Comparison of ENCODE assay signal across 1 cellular context in the genomic region with DNA sequence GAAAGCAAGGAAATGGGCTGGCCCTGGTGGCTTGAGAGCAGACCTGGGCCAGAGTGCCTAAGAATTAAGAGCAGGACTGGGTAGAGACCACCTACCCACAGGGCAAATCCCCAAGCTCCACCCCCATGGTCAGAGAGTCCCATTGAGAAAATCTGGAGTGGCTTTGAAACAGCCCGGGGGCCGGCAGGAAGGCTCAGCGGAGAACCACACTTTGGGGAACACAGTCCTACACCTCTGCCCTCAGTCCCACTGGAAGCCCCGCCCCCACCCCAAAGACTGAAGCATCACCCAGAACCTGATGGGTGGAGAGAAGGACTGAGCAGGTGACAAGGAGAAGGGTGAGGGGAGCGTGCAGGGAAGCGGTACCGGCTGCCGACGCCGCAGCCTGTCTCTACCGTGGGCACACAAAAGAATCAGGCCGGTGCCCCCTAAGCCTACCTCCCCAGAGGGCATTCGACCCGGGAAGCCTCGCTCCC.
A peak's percentile ranks its signal among the peaks of the same experiment; 100 is the strongest.
TF ChIP-seq lines count a peak whose summit lies in the region.

No MANE protein-coding gene starts in this region.

TF ChIP-seq in HepG2, 621 proteins besides CTCF, POLR2A, EP300 and RAD21:
- TF ChIP-seq AKAP8 (CRISPR knock-in tag; IDR thresholded peaks at IDR 0.05): no peak
- TF ChIP-seq ZNF446 (CRISPR knock-in tag; IDR thresholded peaks at IDR 0.05): no peak
- no peak for TF ChIP-seq ZFP62 (CRISPR knock-in tag; IDR thresholded peaks at IDR 0.05)
- TF ChIP-seq EZH2 (conservative IDR thresholded peaks at IDR 0.05; ENCODE audit: low read depth, low read length): 0 out of 2 replicates have a peak, but pooled peaks have one; percentile 30
